In genomic region chr10:119020627-119020946, GRCh38 we compare ENCODE assay signal across 11 cellular contexts. TPM values are rescaled to one million over a fixed set of nuclear protein-coding genes. Genes with fewer than 3 reads are reported as not detected.
A peak's percentile ranks its signal among the peaks of the same experiment; 100 is the strongest.
DNase-seq lines count a peak whose midpoint lies in the region; ATAC-seq, FAIRE-seq and TF ChIP-seq lines count a peak whose summit lies in the region.
"Had no signal": no experiment of that assay in that cellular context is flagged by ENCODE, and none has a peak within 500 bp of the region (broad histone marks: within the 10 kb centered on the region; RNA-seq: fewer than 3 reads in every experiment).

No MANE protein-coding gene starts in this region.

- no peaks in the 10 kb centered on the region for H3K79me1 ChIP-seq in IMR-90 (ENCODE audit: low read depth in 1 of 2, low read length in 2 of 2)

- H3K56ac ChIP-seq in IMR-90 (ENCODE audit: extremely low read depth, insufficient read depth, low read length), result no peak overlapping the region

- POLR2A ChIA-PET in IMR-90 (lab: Charles Lee; ENCODE audit: unreplicated experiment), result no interaction called here

- H2AK9ac ChIP-seq in IMR-90 (replicated peaks; ENCODE audit: low read depth, low read length, poor library complexity), result peak overlapping the region; percentile 24

- no peak overlapping the region for H2BK5ac ChIP-seq in IMR-90 (ENCODE audit: low read depth, low read length, poor library complexity, severe bottlenecking)

- H3K14ac ChIP-seq in IMR-90 (replicated peaks; ENCODE audit: low read depth, low read length), result no peak overlapping the region

- no peak overlapping the region for H2BK20ac ChIP-seq in IMR-90 (ENCODE audit: low read depth, low read length)

- H3K4ac ChIP-seq in IMR-90 (ENCODE audit: low read depth, low read length), result no peak overlapping the region

- no peak for FAIRE-seq in bronchial epithelial cell (lab: Jason Lieb, UNC)
- FAIRE-seq: GM18507 had no signal

- no peak for ATAC-seq in IMR-90 (ENCODE audit: low read depth)
- peak; percentile 63 for ATAC-seq in sciatic nerve
- ATAC-seq in HG03354 (IDR thresholded peaks at IDR 0.05; ENCODE audit: poor library complexity, severe bottlenecking, unreplicated experiment), result no peak
- ATAC-seq in GM21515 (IDR thresholded peaks at IDR 0.05; ENCODE audit: unreplicated experiment), result no peak
- no peak for ATAC-seq in HG03139 (IDR thresholded peaks at IDR 0.05; ENCODE audit: unreplicated experiment)

- H4K91ac ChIP-seq in IMR-90 (ENCODE audit: insufficient read depth, low read depth, low read length), result no peak overlapping the region

- intact Hi-C loops in IMR-90 (cut with micrococcal nuclease), result loop anchor here (10.0 kb wide), 1 partner anchor 296 kb away; no protein-coding TSS in a partner anchor
- intact Hi-C loops in sciatic nerve (cut with DNase I), result no loop called here

- no peak overlapping the region for H3K4me3 ChIP-seq in IMR-90 (ENCODE audit: insufficient read depth, low read depth, low read length)
- no peak overlapping the region for H3K4me3 ChIP-seq in bronchial epithelial cell (ENCODE audit: low read depth, low read length)

- no peak overlapping the region for H4K8ac ChIP-seq in IMR-90 (ENCODE audit: low read depth in 2 of 2, low read length in 2 of 2)

- no peak overlapping the region for H3K4me2 ChIP-seq in IMR-90 (ENCODE audit: low read depth, low read length)

- DNase-seq in NCI-H82 (lab: John Stamatoyannopoulos, UW) (peak; percentile 50), NCI-H82 treated with DMSO at 0.1 percent for 48 hours (lab: John Stamatoyannopoulos, UW; ENCODE audit: unreplicated experiment) (no peak), IMR-90 (peak; percentile 24), bronchial epithelial cell (ENCODE audit: low read depth) (peak; percentile 52), sciatic nerve (ENCODE audit: low spot score) (no peak)
- DNase-seq: central memory CD4-positive, alpha-beta T cell; DMS79 had no signal

- no peak overlapping the region for H2BK15ac ChIP-seq in IMR-90 (ENCODE audit: low read depth, low read length)

- no peak for TF ChIP-seq POLR2A in IMR-90 (IDR thresholded peaks at IDR 0.05; ENCODE audit: low read depth, low read length)

- H3K36me3 ChIP-seq in IMR-90 (ENCODE audit: control insufficient read depth, insufficient read depth, low read length) (no peaks in the 10 kb centered on the region), bronchial epithelial cell (ENCODE audit: control insufficient read depth, insufficient read depth, low read length) (no peaks in the 10 kb centered on the region)

- TF ChIP-seq CTCF in IMR-90 (conservative IDR thresholded peaks at IDR 0.05; ENCODE audit: low read depth, low read length) (no peak), bronchial epithelial cell (IDR thresholded peaks at IDR 0.05; ENCODE audit: insufficient read depth, low read length, severe bottlenecking) (no peak)

- no peak overlapping the region for H3K18ac ChIP-seq in IMR-90 (ENCODE audit: low read depth, low read length)

- H2AFZ ChIP-seq in IMR-90 (replicated peaks; ENCODE audit: low read length, poor library complexity), result no peak overlapping the region

- CTCF ChIA-PET in IMR-90 (lab: Yijun Ruan, JAX), result no interaction called here

- H2AK5ac ChIP-seq in IMR-90 (ENCODE audit: low read depth, low read length), result no peak overlapping the region

- H3K27ac ChIP-seq in IMR-90 (ENCODE audit: insufficient read depth, low read length), result no peak overlapping the region

- H2BK120ac ChIP-seq in IMR-90 (ENCODE audit: low read depth, low read length), result no peak overlapping the region

- no CpG with 5 or more reads among the region's 2 CpGs for WGBS in IMR-90 (ENCODE audit: extremely low coverage in 2 of 2, insufficient read length in 1 of 2), 2 experiments

- H4K5ac ChIP-seq in IMR-90 (ENCODE audit: low read depth, low read length), result no peak overlapping the region

- H3K9me1 ChIP-seq in IMR-90 (ENCODE audit: insufficient read depth, low read length), result peaks cover 10% of the 10 kb centered on the region; the same call in 1 of the 2 replicates

- dilution Hi-C loops in IMR-90 (cut with HindIII; ENCODE audit: low sequenced_read_pairs, unreplicated experiment), result no loop called here

- no peak for TF ChIP-seq RAD21 in IMR-90 (IDR thresholded peaks at IDR 0.05; ENCODE audit: low read length)

- no TSS peak for BruUV-seq in IMR-90 (replicated peaks; lab: Mats Ljungman, UMichigan)

- no peak overlapping the region for H3K9ac ChIP-seq in IMR-90 (ENCODE audit: low read depth, low read length)

- peaks cover 2% of the 10 kb centered on the region; the same call in 1 of the 2 replicates for H3K9me3 ChIP-seq in IMR-90 (ENCODE audit: control insufficient read depth, insufficient read depth, low read length)

- peaks cover 16% of the 10 kb centered on the region for H3K4me1 ChIP-seq in IMR-90 (ENCODE audit: control insufficient read depth, insufficient read depth, low read length)

- in situ Hi-C loops in IMR-90 (cut with MboI; ENCODE audit: low sequenced_read_pairs), result loop anchor here (10.0 kb wide), 1 partner anchor 266 kb away; the partner anchor contains the start of gene CACUL1

- H3K27me3 ChIP-seq in IMR-90 (ENCODE audit: control insufficient read depth, insufficient read depth, low read length) (peaks cover 21% of the 10 kb centered on the region), bronchial epithelial cell (ENCODE audit: control insufficient read depth, insufficient read depth, low read length) (no peaks in the 10 kb centered on the region)

- H4K20me1 ChIP-seq in IMR-90 (ENCODE audit: insufficient read depth, low read length), result peaks cover 12% of the 10 kb centered on the region; the same call in 1 of the 2 replicates

- no peak overlapping the region for H3K23ac ChIP-seq in IMR-90 (ENCODE audit: low read depth, low read length)

TF ChIP-seq in IMR-90, 13 proteins besides CTCF, POLR2A, EP300 and RAD21:
- no peak for TF ChIP-seq USF2 (IDR thresholded peaks at IDR 0.05; ENCODE audit: low read depth, low read length)
- no peak for TF ChIP-seq CEBPB (IDR thresholded peaks at IDR 0.05; ENCODE audit: low read depth, low read length)
- TF ChIP-seq SMC3 (IDR thresholded peaks at IDR 0.05; ENCODE audit: low read depth, low read length), result no peak
- TF ChIP-seq ELK1 (IDR thresholded peaks at IDR 0.05; ENCODE audit: borderline replicate concordance, low read depth, low read length), result no peak
- TF ChIP-seq MAFK (IDR thresholded peaks at IDR 0.05; ENCODE audit: low read depth, low read length), result no peak
- no peak for TF ChIP-seq RCOR1 (IDR thresholded peaks at IDR 0.05; ENCODE audit: insufficient replicate concordance, low read length)
- no peak for TF ChIP-seq MXI1 (IDR thresholded peaks at IDR 0.05; ENCODE audit: borderline replicate concordance, low read depth, low read length)
- no peak for TF ChIP-seq NFE2L2 (IDR thresholded peaks at IDR 0.05; ENCODE audit: low read depth, low read length)
- no peak for TF ChIP-seq BHLHE40 (IDR thresholded peaks at IDR 0.05; ENCODE audit: low read depth, low read length)
- no peak for TF ChIP-seq RFX5 (IDR thresholded peaks at IDR 0.05; ENCODE audit: low read depth, low read length)
- no peak for TF ChIP-seq CHD1 (IDR thresholded peaks at IDR 0.05; ENCODE audit: low read depth, low read length)
- TF ChIP-seq FOS (IDR thresholded peaks at IDR 0.05; ENCODE audit: low read depth, low read length), result no peak
- no peak for TF ChIP-seq MAZ (IDR thresholded peaks at IDR 0.05; ENCODE audit: borderline replicate concordance, low read depth, low read length)
TF ChIP-seq in IMR-90: peak in this region for 0.

RNA-seq across cellular contexts. Expression of gene NANOS1, which starts 8.9 kb away (rescaled TPM):
- total RNA-seq in IMR-90 (2012; rRNA removed) (under 0.01 and 0.28 TPM in 2 replicates), bronchial epithelial cell (0.79 and 1.3 TPM in 2 replicates), sciatic nerve (3.5 TPM)
- 0.12 and 0.19 TPM in 2 replicates for polyA plus RNA-seq in IMR-90 (2012; rRNA removed)
- 0.02 and 0.51 TPM in 2 replicates for polyA plus RNA-seq in IMR-90 (2012; cell fraction: cytosol; rRNA removed)
- polyA plus RNA-seq in IMR-90 (2012; cell fraction: nucleus; rRNA removed; ENCODE audit: low replicate concordance), result 0.03 and 0.16 TPM in 2 replicates

Comparison
In these comparisons a context has a peak if more than half of its experiments do, and no peak if none do; other contexts are left out.
1. DNase-seq: peak in NCI-H82 (single experiment), IMR-90 (single experiment) and bronchial epithelial cell (single experiment); none in NCI-H82 treated with DMSO at 0.1 percent for 48 hours (single experiment) and sciatic nerve (single experiment).